Comparison of ENCODE assay signal across 8 cellular contexts in the genomic region with DNA sequence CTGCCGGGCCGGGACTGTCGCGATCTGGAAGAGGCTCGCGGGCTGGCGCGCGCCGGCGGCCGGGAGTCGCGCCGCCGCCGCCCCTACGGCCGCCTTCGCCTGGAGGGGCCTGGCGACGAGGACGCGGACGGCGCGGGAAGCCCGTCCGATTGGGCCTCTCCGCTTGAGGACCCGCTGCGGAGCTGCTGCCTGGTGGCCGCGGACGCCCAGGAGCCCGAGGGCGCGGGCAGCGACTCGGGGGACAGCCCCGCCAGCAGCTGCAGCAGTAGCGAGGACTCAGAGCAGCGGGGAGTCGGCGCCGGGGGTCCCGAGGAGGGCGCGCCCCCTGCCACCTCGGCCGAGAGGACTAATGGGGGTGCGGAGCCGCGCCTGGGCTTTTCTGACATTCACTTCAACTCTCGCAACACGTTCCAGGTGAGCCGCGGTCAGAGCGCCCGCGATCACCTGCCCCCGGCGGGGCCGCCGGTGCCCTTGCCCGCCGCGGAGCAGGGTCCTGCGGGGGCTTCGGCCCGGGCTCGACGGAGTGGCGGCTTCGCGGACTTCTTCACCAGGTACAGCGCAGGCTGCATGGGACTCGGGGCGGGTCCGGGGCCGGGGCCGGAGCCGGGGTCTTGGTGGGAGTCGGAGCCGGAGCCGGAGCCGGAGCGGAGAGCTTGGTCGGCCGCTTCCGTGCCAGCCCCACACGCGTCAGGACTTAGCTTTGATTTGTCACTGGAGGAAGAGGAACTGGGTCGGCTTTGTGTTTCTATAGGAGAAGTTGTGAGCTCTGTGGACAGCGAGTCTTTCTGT. TPM values are rescaled to one million over a fixed set of nuclear protein-coding genes. Genes with fewer than 3 reads are reported as not detected.
A peak's percentile ranks its signal among the peaks of the same experiment; 100 is the strongest.
DNase-seq lines count a peak whose midpoint lies in the region; ATAC-seq and TF ChIP-seq lines count a peak whose summit lies in the region.

No MANE protein-coding gene starts in this region.

- peak overlapping the region; percentile 55 to 89 (median 71) for H3K27ac ChIP-seq in BLaER1 treated with 17β-estradiol and CSF1 and Interleukin-3, amounts not matched to agents 10 nM and 100 nM
- peak overlapping the region; percentile 82 to 98 for H3K27ac ChIP-seq in aorta (ENCODE audit: low read depth in 1 of 2, low read length in 2 of 2)

- no peaks in the 10 kb centered on the region for H3K36me3 ChIP-seq in BLaER1 treated with 17β-estradiol and CSF1 and Interleukin-3, amounts not matched to agents 10 nM and 100 nM
- no peaks in the 10 kb centered on the region for H3K36me3 ChIP-seq in aorta (ENCODE audit: control insufficient read depth in 1 of 2, insufficient read depth in 2 of 2, low read length in 1 of 2)

- 0 to 1% methylated on average over 89 to 95 of the region's 95 CpGs for WGBS in aorta, 2 donors

- H4K20me1 ChIP-seq in BLaER1 treated with 17β-estradiol and CSF1 and Interleukin-3, amounts not matched to agents 10 nM and 100 nM: peaks cover 0 to 3% (median 0%) of the 10 kb centered on the region in 11 experiments; a peak in 3 of 22 replicates

- H3K27ac Mint-ChIP-seq in activated T-cell treated with anti-CD3 and anti-CD28 coated beads, Interleukin-2, amount 50 U/mL, for 72 hours: no peak overlapping the region
- H3K27ac Mint-ChIP-seq in natural killer cell treated with Interleukin-12 subunit alpha and Interleukin-12 subunit beta and Interleukin-15 and Interleukin-18, amount 100 ng/mL, for 72 hours: no peak overlapping the region

- TF ChIP-seq CTCF in fibroblast of villous mesenchyme (IDR thresholded peaks at IDR 0.05; ENCODE audit: insufficient read depth, low read depth, low read length): no peak

- H3K4me3 ChIP-seq in BLaER1 treated with 17β-estradiol and CSF1 and Interleukin-3, amounts not matched to agents 10 nM and 100 nM: peak overlapping the region; percentile 72 to 86 (median 77)
- H3K4me3 ChIP-seq in fibroblast of villous mesenchyme (ENCODE audit: low read depth, low read length) (peak overlapping the region; percentile 73), aorta (ENCODE audit: low read length in 2 of 2) (peak overlapping the region; percentile 97)

- peak overlapping the region; percentile 80 to 89 for H3K4me3 Mint-ChIP-seq in activated T-cell treated with anti-CD3 and anti-CD28 coated beads, Interleukin-2, amount 50 U/mL, for 72 hours
- H3K4me3 Mint-ChIP-seq in natural killer cell treated with Interleukin-12 subunit alpha and Interleukin-12 subunit beta and Interleukin-15 and Interleukin-18, amount 100 ng/mL, for 72 hours: peak overlapping the region; percentile 78

- H3K4me1 Mint-ChIP-seq in activated T-cell treated with anti-CD3 and anti-CD28 coated beads, Interleukin-2, amount 50 U/mL, for 72 hours (ENCODE audit: low read depth): no peaks in the 10 kb centered on the region
- peaks cover 0 to 3% of the 10 kb centered on the region in 2 donors for H3K4me1 Mint-ChIP-seq in natural killer cell treated with Interleukin-12 subunit alpha and Interleukin-12 subunit beta and Interleukin-15 and Interleukin-18, amount 100 ng/mL, for 72 hours (ENCODE audit: low read depth in 2 of 2)

- H3K9me3 ChIP-seq in BLaER1 treated with 17β-estradiol and CSF1 and Interleukin-3, amounts not matched to agents 10 nM and 100 nM (replicated peaks in 1 of 11): peaks cover 16 to 26% (median 22%) of the 10 kb centered on the region in 11 experiments
- no peaks in the 10 kb centered on the region for H3K9me3 ChIP-seq in aorta (ENCODE audit: control insufficient read depth, low read length)

- DNase-seq in NCI-H510A (lab: John Stamatoyannopoulos, UW) (peak; percentile 29), fibroblast of villous mesenchyme (ENCODE audit: low read depth) (peak; percentile 80), aorta (peak; percentile 79 to 88)
- peak; percentile 29 to 33 for DNase-seq in activated T-cell treated with anti-CD3 and anti-CD28 coated beads, Interleukin-2, amount 50 U/mL, for 72 hours
- no peak for DNase-seq in natural killer cell treated with Interleukin-12 subunit alpha and Interleukin-12 subunit beta and Interleukin-15 and Interleukin-18, amount 100 ng/mL, for 72 hours (ENCODE audit: low spot score)

- peaks cover 28 to 49% (median 42%) of the 10 kb centered on the region in 11 experiments for H3K27me3 ChIP-seq in BLaER1 treated with 17β-estradiol and CSF1 and Interleukin-3, amounts not matched to agents 10 nM and 100 nM
- H3K27me3 ChIP-seq in aorta (ENCODE audit: control insufficient read depth in 1 of 2, insufficient read depth in 2 of 2, low read length in 1 of 2): no peaks in the 10 kb centered on the region

- intact Hi-C loops in aorta (cut with DNase I): loop anchor here in 1 of 2 donors (2.0 to 5.0 kb wide), 2 partner anchors 39 to 40 kb away; a partner anchor contains a TSS

- H3K9ac ChIP-seq in BLaER1 treated with 17β-estradiol and CSF1 and Interleukin-3, amounts not matched to agents 10 nM and 100 nM: peak overlapping the region; percentile 71 to 93 (median 82)

- H3K9me3 Mint-ChIP-seq in activated T-cell treated with anti-CD3 and anti-CD28 coated beads, Interleukin-2, amount 50 U/mL, for 72 hours: no peaks in the 10 kb centered on the region
- no peaks in the 10 kb centered on the region for H3K9me3 Mint-ChIP-seq in natural killer cell treated with Interleukin-12 subunit alpha and Interleukin-12 subunit beta and Interleukin-15 and Interleukin-18, amount 100 ng/mL, for 72 hours

- H3K4me2 ChIP-seq in BLaER1 treated with 17β-estradiol and CSF1 and Interleukin-3, amounts not matched to agents 10 nM and 100 nM: peak overlapping the region; percentile 52 to 88 (median 74)

- H3K4me1 ChIP-seq in BLaER1 treated with 17β-estradiol and CSF1 and Interleukin-3, amounts not matched to agents 10 nM and 100 nM: peaks cover 7 to 26% (median 9%) of the 10 kb centered on the region in 10 experiments; a peak in 18 of 20 replicates
- H3K4me1 ChIP-seq in aorta (ENCODE audit: control insufficient read depth in 1 of 2, insufficient read depth in 2 of 2, low read length in 2 of 2): peaks cover 0 to 2% of the 10 kb centered on the region in 2 donors

- H3K27me3 Mint-ChIP-seq in activated T-cell treated with anti-CD3 and anti-CD28 coated beads, Interleukin-2, amount 50 U/mL, for 72 hours (ENCODE audit: low read depth): peaks cover 60% of the 10 kb centered on the region
- H3K27me3 Mint-ChIP-seq in natural killer cell treated with Interleukin-12 subunit alpha and Interleukin-12 subunit beta and Interleukin-15 and Interleukin-18, amount 100 ng/mL, for 72 hours: peaks cover 26 to 49% of the 10 kb centered on the region in 2 donors

- H3K36me3 Mint-ChIP-seq in activated T-cell treated with anti-CD3 and anti-CD28 coated beads, Interleukin-2, amount 50 U/mL, for 72 hours (ENCODE audit: insufficient read depth in 2 of 2): peaks cover 2 to 3% of the 10 kb centered on the region in 2 donors
- no peaks in the 10 kb centered on the region for H3K36me3 Mint-ChIP-seq in natural killer cell treated with Interleukin-12 subunit alpha and Interleukin-12 subunit beta and Interleukin-15 and Interleukin-18, amount 100 ng/mL, for 72 hours

- peak; percentile 72 for ATAC-seq in GM18907 (IDR thresholded peaks at IDR 0.05; ENCODE audit: unreplicated experiment)
- ATAC-seq in HG03066 (IDR thresholded peaks at IDR 0.05; ENCODE audit: low read depth, unreplicated experiment): peak; percentile 66
- peak; percentile 51 to 56 for ATAC-seq in activated T-cell treated with anti-CD3 and anti-CD28 coated beads, Interleukin-2, amount 50 U/mL, for 72 hours (replicated peaks in 1 of 2)
- ATAC-seq in natural killer cell treated with Interleukin-12 subunit alpha and Interleukin-12 subunit beta and Interleukin-15 and Interleukin-18, amount 100 ng/mL, for 72 hours: peak; percentile 59 to 66
- ATAC-seq in aorta (ENCODE audit: low FRiP score): peak; percentile 61

RNA-seq across cellular contexts. Expression of a gene that starts 0.9 kb away (rescaled TPM):
- 1 to 10 TPM; 1.9 to 2.3 TPM for total RNA-seq in activated T-cell treated with anti-CD3 and anti-CD28 coated beads, Interleukin-2, amount 50 U/mL, for 72 hours
- total RNA-seq in fibroblast of villous mesenchyme (13.2 and 15.1 TPM in 2 replicates), aorta (10 to 100 TPM; 10.9 to 20.4 TPM)
- 1 to 10 TPM; 1.5 to 1.6 TPM for total RNA-seq in natural killer cell treated with Interleukin-12 subunit alpha and Interleukin-12 subunit beta and Interleukin-15 and Interleukin-18, amount 100 ng/mL, for 72 hours
- polyA plus RNA-seq in aorta: 1 to 10 TPM; 4.1 to 6.6 TPM

RNA-seq across cellular contexts. Expression of a gene that starts 40.5 kb away (rescaled TPM):
- 10 to 100 TPM; 28.0 to 38.0 TPM for total RNA-seq in activated T-cell treated with anti-CD3 and anti-CD28 coated beads, Interleukin-2, amount 50 U/mL, for 72 hours
- 16.1 and 39.7 TPM in 2 replicates for total RNA-seq in fibroblast of villous mesenchyme
- total RNA-seq in natural killer cell treated with Interleukin-12 subunit alpha and Interleukin-12 subunit beta and Interleukin-15 and Interleukin-18, amount 100 ng/mL, for 72 hours: 10 to 100 TPM; 19.9 to 38.0 TPM
- 10 to 100 TPM; 17.0 to 17.6 TPM for total RNA-seq in aorta
- polyA plus RNA-seq in aorta: 1 to 10 TPM; 3.6 to 4.4 TPM
